ENCODE assay signal across 2 cellular contexts in genomic region chr1:14974361-14974760, GRCh38.
TF ChIP-seq lines count a peak whose summit lies in the region.

No MANE protein-coding gene starts in this region.

TF ChIP-seq in IMR-90, 13 proteins besides CTCF, POLR2A, EP300 and RAD21:
- TF ChIP-seq MAFK (IDR thresholded peaks at IDR 0.05; ENCODE audit: low read depth, low read length) (no peak), MAZ (IDR thresholded peaks at IDR 0.05; ENCODE audit: borderline replicate concordance, low read depth, low read length) (no peak), NFE2L2 (IDR thresholded peaks at IDR 0.05; ENCODE audit: low read depth, low read length) (no peak), RFX5 (IDR thresholded peaks at IDR 0.05; ENCODE audit: low read depth, low read length) (no peak), FOS (IDR thresholded peaks at IDR 0.05; ENCODE audit: low read depth, low read length) (no peak), ELK1 (IDR thresholded peaks at IDR 0.05; ENCODE audit: borderline replicate concordance, low read depth, low read length) (no peak), MXI1 (IDR thresholded peaks at IDR 0.05; ENCODE audit: borderline replicate concordance, low read depth, low read length) (no peak), CEBPB (IDR thresholded peaks at IDR 0.05; ENCODE audit: low read depth, low read length) (no peak)
TF ChIP-seq in IMR-90: peak in this region for 0.

TF ChIP-seq in GM12878, 131 proteins besides CTCF, POLR2A, EP300 and RAD21:
- TF ChIP-seq CHD4 (IDR thresholded peaks at IDR 0.05) (no peak), TAF1 (IDR thresholded peaks at IDR 0.05; ENCODE audit: borderline replicate concordance, low read depth, low read length) (no peak), E4F1 (IDR thresholded peaks at IDR 0.05; ENCODE audit: borderline replicate concordance, partially characterized antibody) (no peak), POLR2AphosphoS2 (IDR thresholded peaks at IDR 0.05; ENCODE audit: low read depth, low read length) (no peak), ZZZ3 (IDR thresholded peaks at IDR 0.05; ENCODE audit: control insufficient read depth, insufficient read length, low read depth) (no peak), NKRF (conservative IDR thresholded peaks at IDR 0.05) (no peak), BRCA1 (IDR thresholded peaks at IDR 0.05; ENCODE audit: low read depth, low read length) (no peak), USF1 (IDR thresholded peaks at IDR 0.05; ENCODE audit: borderline replicate concordance, extremely low read length, insufficient read depth, low read depth, low read length) (no peak), CBX3 (IDR thresholded peaks at IDR 0.05; ENCODE audit: borderline replicate concordance, low read depth) (no peak), ELK1 (IDR thresholded peaks at IDR 0.05; ENCODE audit: low read depth, low read length) (no peak), CEBPZ (IDR thresholded peaks at IDR 0.05; ENCODE audit: low read depth, low read length) (no peak), BHLHE40 (IDR thresholded peaks at IDR 0.05; ENCODE audit: borderline replicate concordance in 1 of 2, low read depth in 2 of 2, low read length in 1 of 2) (no peak)
